42 cellular contexts compared by ENCODE assay signal in the genomic region with DNA sequence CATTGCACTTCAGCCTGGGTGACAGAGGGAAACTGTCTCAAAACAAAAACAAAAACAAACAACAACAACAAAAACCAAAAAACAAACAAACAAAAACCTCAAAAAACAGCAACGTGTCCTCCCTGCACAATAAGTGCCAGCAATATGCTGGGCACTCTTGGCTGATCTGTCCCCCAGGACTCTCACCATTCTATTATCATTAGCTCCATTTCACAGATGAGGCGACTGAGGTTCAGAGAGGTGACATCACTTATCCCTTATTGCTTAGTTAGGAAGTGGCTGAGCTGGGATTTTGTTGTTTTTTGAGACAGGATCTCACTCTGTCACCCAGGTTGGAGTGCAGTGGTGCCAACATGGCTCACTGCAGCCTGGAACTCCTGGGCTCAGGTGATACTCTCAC. TPM values are rescaled to one million over a fixed set of nuclear protein-coding genes. Genes with fewer than 3 reads are reported as not detected.
"Had no signal": no experiment of that assay in that cellular context is flagged by ENCODE, and none has a peak within 500 bp of the region (broad histone marks: within the 10 kb centered on the region; RNA-seq: fewer than 3 reads in every experiment).

No MANE protein-coding gene starts in this region.

- H3K4me1 ChIP-seq: adrenal gland, ascending aorta, body of pancreas, breast epithelium had no signal

- ATAC-seq: activated naive CD4-positive, alpha-beta T cell treated with anti-CD3 and anti-CD28 coated beads, Interleukin-2, amount 50 U/mL, for 72 hours; activated naive CD8-positive, alpha-beta T cell treated with anti-CD3 and anti-CD28 coated beads, Interleukin-2, amount 50 U/mL, for 24 hours; activated T-cell treated with anti-CD3 and anti-CD28 coated beads, Interleukin-2, amount 50 U/mL, for 4 hours; activated T-cell treated with anti-CD3 and anti-CD28 coated beads, Interleukin-2, amount 50 U/mL, for 72 hours; activated T-helper 17 cell treated with anti-CD3 and anti-CD28 coated beads, Interleukin-2, amount 50 U/mL, for 72 hours; body of pancreas had no signal

- H3K27me3 Mint-ChIP-seq: activated naive CD8-positive, alpha-beta T cell; activated T-helper 17 cell treated with anti-CD3 and anti-CD28 coated beads, Interleukin-2, amount 50 U/mL, for 72 hours had no signal

- H3K27me3 ChIP-seq: adrenal gland, ascending aorta, body of pancreas, brain microvascular endothelial cell, breast epithelium had no signal

- H3K4me3 Mint-ChIP-seq: activated naive CD4-positive, alpha-beta T cell treated with anti-CD3 and anti-CD28 coated beads for 36 hours; activated naive CD4-positive, alpha-beta T cell treated with anti-CD3 and anti-CD28 coated beads, Interleukin-2, amount 10 ng/mL, durations not matched to agents 7 days and 5 days; activated naive CD4-positive, alpha-beta T cell treated with anti-CD3 and anti-CD28 coated beads, Interleukin-2, amount 50 U/mL, for 24 hours; activated naive CD8-positive, alpha-beta T cell; activated naive CD8-positive, alpha-beta T cell treated with anti-CD3 and anti-CD28 coated beads for 36 hours; activated naive CD8-positive, alpha-beta T cell treated with anti-CD3 and anti-CD28 coated beads, Interleukin-2, amount 10 ng/mL, durations not matched to agents 7 days and 5 days; activated naive CD8-positive, alpha-beta T cell treated with anti-CD3 and anti-CD28 coated beads, Interleukin-2, amount 50 U/mL, for 24 hours; activated T-cell treated with anti-CD3 and anti-CD28 coated beads, Interleukin-2, amount 50 U/mL, for 24 hours; activated T-cell treated with anti-CD3 and anti-CD28 coated beads, Interleukin-2, amount 50 U/mL, for 4 hours; activated T-cell treated with anti-CD3 and anti-CD28 coated beads, Interleukin-2, amount 50 U/mL, for 72 hours; activated T-helper 1 cell treated with anti-CD3 and anti-CD28 coated beads, Interleukin-12 subunit alpha, Interleukin-12 subunit beta, Interleukin-2, Interleukin-4 antibody, amounts not matched to agents 30 ng/mL and 10 ng/mL and 1 ng/mL, durations not matched to agents 14 hours and 24 hours and 36 hours; activated T-helper 17 cell treated with anti-CD3 and anti-CD28 coated beads, Interleukin-2, amount 50 U/mL, for 72 hours; central memory CD8-positive, alpha-beta T cell had no signal

- H3K27ac Mint-ChIP-seq: activated naive CD4-positive, alpha-beta T cell treated with anti-CD3 and anti-CD28 coated beads for 36 hours; activated naive CD4-positive, alpha-beta T cell treated with anti-CD3 and anti-CD28 coated beads, Interleukin-2, amount 10 ng/mL, durations not matched to agents 7 days and 5 days; activated naive CD4-positive, alpha-beta T cell treated with anti-CD3 and anti-CD28 coated beads, Interleukin-2, amount 50 U/mL, for 24 hours; activated naive CD4-positive, alpha-beta T cell treated with anti-CD3 and anti-CD28 coated beads, Interleukin-2, amount 50 U/mL, for 72 hours; activated naive CD8-positive, alpha-beta T cell; activated naive CD8-positive, alpha-beta T cell treated with anti-CD3 and anti-CD28 coated beads for 36 hours; activated naive CD8-positive, alpha-beta T cell treated with anti-CD3 and anti-CD28 coated beads, Interleukin-2, amount 10 ng/mL, durations not matched to agents 7 days and 5 days; activated naive CD8-positive, alpha-beta T cell treated with anti-CD3 and anti-CD28 coated beads, Interleukin-2, amount 50 U/mL, for 24 hours; activated T-cell treated with anti-CD3 and anti-CD28 coated beads, Interleukin-2, amount 50 U/mL, for 24 hours; activated T-cell treated with anti-CD3 and anti-CD28 coated beads, Interleukin-2, amount 50 U/mL, for 72 hours; activated T-helper 1 cell treated with anti-CD3 and anti-CD28 coated beads, Interleukin-12 subunit alpha, Interleukin-12 subunit beta, Interleukin-2, Interleukin-4 antibody, amounts not matched to agents 30 ng/mL and 10 ng/mL and 1 ng/mL, durations not matched to agents 14 hours and 24 hours and 36 hours; activated T-helper 17 cell treated with anti-CD3 and anti-CD28 coated beads, Interleukin-2, amount 50 U/mL, for 72 hours; activated T-helper 2 cell treated with anti-CD3 and anti-CD28 coated beads, Interferon-gamma antibody, Interleukin-2, Interleukin-4, amounts not matched to agents 10 μg/mL and 5 μg/mL and 100 μg/mL, durations not matched to agents 14 hours and 24 hours and 36 hours had no signal

- FAIRE-seq: astrocyte, bronchial epithelial cell had no signal

- H3K9me3 ChIP-seq: adrenal gland, ascending aorta, body of pancreas, breast epithelium had no signal

- DNase-seq: activated effector memory CD4-positive, alpha-beta T cell treated with anti-CD3 and anti-CD28 coated beads, Interleukin-2, amount 50 U/mL, for 16 hours; activated effector memory CD4-positive, alpha-beta T cell treated with Interleukin-2 at 50 U/mL for 16 hours; activated gamma-delta T cell; activated gamma-delta T cell treated with Interleukin-2 at 50 U/mL for 16 hours; activated naive CD4-positive, alpha-beta T cell; activated naive CD4-positive, alpha-beta T cell treated with anti-CD3 and anti-CD28 coated beads for 36 hours; activated naive CD4-positive, alpha-beta T cell treated with anti-CD3 and anti-CD28 coated beads, Interleukin-2, amount 10 ng/mL, durations not matched to agents 7 days and 5 days; activated naive CD4-positive, alpha-beta T cell treated with anti-CD3 and anti-CD28 coated beads, Interleukin-2, amount 50 U/mL, for 16 hours; activated naive CD4-positive, alpha-beta T cell treated with Interleukin-2 at 50 U/mL for 16 hours; activated naive CD8-positive, alpha-beta T cell treated with anti-CD3 and anti-CD28 coated beads for 36 hours; activated naive CD8-positive, alpha-beta T cell treated with anti-CD3 and anti-CD28 coated beads, Interleukin-2, amount 10 ng/mL, durations not matched to agents 7 days and 5 days; activated naive CD8-positive, alpha-beta T cell treated with anti-CD3 and anti-CD28 coated beads, Interleukin-2, amount 50 U/mL, for 24 hours; activated T-cell treated with anti-CD3 and anti-CD28 coated beads for 4 hours; activated T-cell treated with anti-CD3 and anti-CD28 coated beads, Interleukin-2, amount 50 U/mL, for 1 hour; activated T-cell treated with anti-CD3 and anti-CD28 coated beads, Interleukin-2, amount 50 U/mL, for 24 hours; activated T-cell treated with anti-CD3 and anti-CD28 coated beads, Interleukin-2, amount 50 U/mL, for 4 hours; activated T-cell treated with anti-CD3 and anti-CD28 coated beads, Interleukin-2, amount 50 U/mL, for 48 hours; activated T-cell treated with anti-CD3 and anti-CD28 coated beads, Interleukin-2, amount 50 U/mL, for 72 hours; adrenal gland; amniotic stem cell; aorta; body of pancreas; brain microvascular endothelial cell; caudate nucleus; central memory CD4-positive, alpha-beta T cell; cerebellar nuclear complex had no signal

- H3K9me3 Mint-ChIP-seq: activated naive CD4-positive, alpha-beta T cell treated with anti-CD3 and anti-CD28 coated beads for 36 hours; activated naive CD4-positive, alpha-beta T cell treated with anti-CD3 and anti-CD28 coated beads, Interleukin-2, amount 10 ng/mL, durations not matched to agents 7 days and 5 days; activated naive CD4-positive, alpha-beta T cell treated with anti-CD3 and anti-CD28 coated beads, Interleukin-2, amount 50 U/mL, for 24 hours; activated naive CD4-positive, alpha-beta T cell treated with anti-CD3 and anti-CD28 coated beads, Interleukin-2, amount 50 U/mL, for 72 hours; activated naive CD8-positive, alpha-beta T cell treated with anti-CD3 and anti-CD28 coated beads for 36 hours; activated naive CD8-positive, alpha-beta T cell treated with anti-CD3 and anti-CD28 coated beads, Interleukin-2, amount 10 ng/mL, durations not matched to agents 7 days and 5 days; activated naive CD8-positive, alpha-beta T cell treated with anti-CD3 and anti-CD28 coated beads, Interleukin-2, amount 50 U/mL, for 24 hours; activated T-cell treated with anti-CD3 and anti-CD28 coated beads, Interleukin-2, amount 50 U/mL, for 24 hours; activated T-cell treated with anti-CD3 and anti-CD28 coated beads, Interleukin-2, amount 50 U/mL, for 4 hours; activated T-cell treated with anti-CD3 and anti-CD28 coated beads, Interleukin-2, amount 50 U/mL, for 72 hours; activated T-helper 1 cell treated with anti-CD3 and anti-CD28 coated beads, Interleukin-12 subunit alpha, Interleukin-12 subunit beta, Interleukin-2, Interleukin-4 antibody, amounts not matched to agents 30 ng/mL and 10 ng/mL and 1 ng/mL, durations not matched to agents 14 hours and 24 hours and 36 hours; activated T-helper 17 cell treated with anti-CD3 and anti-CD28 coated beads, Interleukin-2, amount 50 U/mL, for 72 hours; activated T-helper 2 cell treated with anti-CD3 and anti-CD28 coated beads, Interferon-gamma antibody, Interleukin-2, Interleukin-4, amounts not matched to agents 10 μg/mL and 5 μg/mL and 100 μg/mL, durations not matched to agents 14 hours and 24 hours and 36 hours; central memory CD8-positive, alpha-beta T cell had no signal

- H3K27ac ChIP-seq: adrenal gland, ascending aorta, body of pancreas, brain microvascular endothelial cell, breast epithelium, cardiac muscle cell had no signal

- H3K4me3 ChIP-seq: adrenal gland, ascending aorta, body of pancreas, breast epithelium, cardiac muscle cell had no signal

- H3K4me1 Mint-ChIP-seq: activated naive CD4-positive, alpha-beta T cell treated with anti-CD3 and anti-CD28 coated beads, Interleukin-2, amount 10 ng/mL, durations not matched to agents 7 days and 5 days; activated naive CD8-positive, alpha-beta T cell treated with anti-CD3 and anti-CD28 coated beads, Interleukin-2, amount 50 U/mL, for 24 hours; activated T-helper 17 cell treated with anti-CD3 and anti-CD28 coated beads, Interleukin-2, amount 50 U/mL, for 72 hours; central memory CD8-positive, alpha-beta T cell had no signal

- H3K36me3 ChIP-seq: adrenal gland, ascending aorta, brain microvascular endothelial cell, breast epithelium, cardiac muscle cell had no signal

- H3K36me3 Mint-ChIP-seq: activated naive CD4-positive, alpha-beta T cell treated with anti-CD3 and anti-CD28 coated beads, Interleukin-2, amount 10 ng/mL, durations not matched to agents 7 days and 5 days; activated naive CD4-positive, alpha-beta T cell treated with anti-CD3 and anti-CD28 coated beads, Interleukin-2, amount 50 U/mL, for 24 hours; activated naive CD4-positive, alpha-beta T cell treated with anti-CD3 and anti-CD28 coated beads, Interleukin-2, amount 50 U/mL, for 72 hours; activated naive CD8-positive, alpha-beta T cell; activated naive CD8-positive, alpha-beta T cell treated with anti-CD3 and anti-CD28 coated beads for 36 hours; activated naive CD8-positive, alpha-beta T cell treated with anti-CD3 and anti-CD28 coated beads, Interleukin-2, amount 10 ng/mL, durations not matched to agents 7 days and 5 days; brain had no signal

RNA-seq across cellular contexts. Expression of gene CCDC63, which starts 33.0 kb away (rescaled TPM):
- total RNA-seq: activated naive CD4-positive, alpha-beta T cell treated with anti-CD3 and anti-CD28 coated beads for 36 hours; activated naive CD4-positive, alpha-beta T cell treated with anti-CD3 and anti-CD28 coated beads, Interleukin-2, amount 50 U/mL, for 72 hours; activated naive CD8-positive, alpha-beta T cell treated with anti-CD3 and anti-CD28 coated beads for 36 hours; activated naive CD8-positive, alpha-beta T cell treated with anti-CD3 and anti-CD28 coated beads, Interleukin-2, amount 10 ng/mL, durations not matched to agents 7 days and 5 days; activated T-cell treated with anti-CD3 and anti-CD28 coated beads, Interleukin-2, amount 50 U/mL, for 4 hours; activated T-helper 1 cell treated with anti-CD3 and anti-CD28 coated beads, Interleukin-12 subunit alpha, Interleukin-12 subunit beta, Interleukin-2, Interleukin-4 antibody, amounts not matched to agents 30 ng/mL and 10 ng/mL and 1 ng/mL, durations not matched to agents 14 hours and 24 hours and 36 hours; activated T-helper 17 cell treated with anti-CD3 and anti-CD28 coated beads, Interleukin-2, amount 50 U/mL, for 72 hours; activated T-helper 2 cell treated with anti-CD3 and anti-CD28 coated beads, Interferon-gamma antibody, Interleukin-2, Interleukin-4, amounts not matched to agents 10 μg/mL and 5 μg/mL and 100 μg/mL, durations not matched to agents 14 hours and 24 hours and 36 hours; adrenal gland; aorta; ascending aorta; body of pancreas; breast epithelium; bronchial epithelial cell; cardiac muscle cell; cardiac septum; cerebellum had no signal
- polyA plus RNA-seq: adipose tissue, adrenal gland, aorta had no signal
